13 cellular contexts compared by ENCODE assay signal in genomic region chr14:73241481-73242165, GRCh38. TPM values are rescaled to one million over a fixed set of nuclear protein-coding genes. Genes with fewer than 3 reads are reported as not detected.
DNase-seq lines count a peak whose midpoint lies in the region; ATAC-seq and TF ChIP-seq lines count a peak whose summit lies in the region.
"Had no signal": no experiment of that assay in that cellular context is flagged by ENCODE, and none has a peak within 500 bp of the region (broad histone marks: within the 10 kb centered on the region; RNA-seq: fewer than 3 reads in every experiment).

No MANE protein-coding gene starts in this region.

- peak overlapping the region; percentile 42 to 72 for H3K27ac ChIP-seq in esophagus (ENCODE audit: low read depth in 2 of 2, low read length in 1 of 2)
- no peak overlapping the region for H3K27ac ChIP-seq in osteoblast (ENCODE audit: low read depth, low read length)

- TF ChIP-seq CTCF in osteoblast (IDR thresholded peaks at IDR 0.05; ENCODE audit: extremely low read depth, low read depth, low read length), result no peak
- no peak for TF ChIP-seq CTCF in GM13977 (IDR thresholded peaks at IDR 0.05; ENCODE audit: extremely low read depth, insufficient read depth, missing control alignments)

- ATAC-seq in HG03457 (IDR thresholded peaks at IDR 0.05; ENCODE audit: unreplicated experiment), result no peak
- ATAC-seq: activated CD4-positive, CD25-positive, alpha-beta regulatory T cell treated with anti-CD3 and anti-CD28 coated beads, Interleukin-2, amount 50 U/mL, for 24 hours; activated T-cell treated with anti-CD3 and anti-CD28 coated beads, Interleukin-2, amount 50 U/mL, for 4 hours had no signal

- DNase-seq in AG08396 (ENCODE audit: low spot score) (peak; percentile 27), HT-29 (ENCODE audit: low spot score) (peak; percentile 13), osteoblast (ENCODE audit: insufficient read length, low spot score, missing footprints) (peak; percentile 85), NCI-H1694 treated with DMSO at 0.1 percent for 48 hours (lab: John Stamatoyannopoulos, UW) (no peak), GM13977 (ENCODE audit: low spot score) (no peak), T1000 (lab: John Stamatoyannopoulos, UW) (no peak)
- DNase-seq: activated T-cell treated with anti-CD3 and anti-CD28 coated beads, Interleukin-2, amount 50 U/mL, for 4 hours; MM.1S; NCI-H446 had no signal

- H3K9me3 ChIP-seq in esophagus (ENCODE audit: control insufficient read depth in 2 of 2, insufficient read depth in 1 of 2, low read depth in 1 of 2, low read length in 1 of 2) (no peaks in the 10 kb centered on the region), osteoblast (ENCODE audit: low read depth, low read length) (no peaks in the 10 kb centered on the region)

- H3K4me3 ChIP-seq in esophagus (ENCODE audit: low read depth in 1 of 2, low read length in 2 of 2) (no peak overlapping the region), osteoblast (ENCODE audit: insufficient read depth, low read length) (no peak overlapping the region)

- H3K27me3 ChIP-seq in esophagus (ENCODE audit: control insufficient read depth in 1 of 2, insufficient read depth in 2 of 2, low read length in 2 of 2) (peaks cover 0 to 5% of the 10 kb centered on the region in 2 donors), osteoblast (ENCODE audit: insufficient read depth, low read length) (peaks cover 32% of the 10 kb centered on the region)

- no peak overlapping the region for H3K4me2 ChIP-seq in osteoblast (ENCODE audit: insufficient read depth, low read length)

- WGBS in esophagus, 2 donors, result 65 to 74% methylated on average over 19 of the region's 19 CpGs

- H2AFZ ChIP-seq in osteoblast (ENCODE audit: low read length), result no peak overlapping the region

- in situ Hi-C loops in GM13977 (cut with MboI; ENCODE audit: low pct_unique_long_range_greater_than_20kb, low sequenced_read_pairs, unreplicated experiment), result no loop called here

- H4K20me1 ChIP-seq in osteoblast (ENCODE audit: insufficient read depth, low read length), result peaks cover 11% of the 10 kb centered on the region

- H3K79me2 ChIP-seq in osteoblast (ENCODE audit: insufficient read depth, low read length), result no peaks in the 10 kb centered on the region

- H3K36me3 ChIP-seq in esophagus (ENCODE audit: control insufficient read depth in 2 of 2, insufficient read depth in 2 of 2, low read length in 1 of 2) (no peaks in the 10 kb centered on the region), osteoblast (ENCODE audit: insufficient read depth, low read length) (no peaks in the 10 kb centered on the region)

- H3K4me1 ChIP-seq in esophagus (ENCODE audit: control insufficient read depth in 2 of 2, insufficient read depth in 2 of 2, low read length in 1 of 2), result peaks cover 22 to 35% of the 10 kb centered on the region in 2 donors
- H3K4me1 ChIP-seq in osteoblast (ENCODE audit: insufficient read depth, low read length), result peaks cover 30% of the 10 kb centered on the region

RNA-seq across cellular contexts. Expression of gene PAPLN, which starts 4.3 kb away (rescaled TPM):
- total RNA-seq in HT-29 (2014; rRNA removed; shearing (Covaris generic)), result 0.13 and 0.25 TPM in 2 replicates
- 1 to 10 TPM; 3.9 to 7.5 TPM for polyA plus RNA-seq in esophagus
- total RNA-seq in osteoblast, result 5.3 and 5.8 TPM in 2 replicates
- total RNA-seq: G401 had no signal

Comparison
In these comparisons a context has a peak if more than half of its experiments do, and no peak if none do; other contexts are left out.
1. DNase-seq: peak in AG08396 (single experiment), HT-29 (single experiment) and osteoblast (single experiment); none in NCI-H1694 treated with DMSO at 0.1 percent for 48 hours (single experiment), GM13977 (single experiment) and T1000 (single experiment).